ENCODE assay signal across 2 cellular contexts in genomic region chr20:31920275-31920855, GRCh38.
TF ChIP-seq lines count a peak whose summit lies in the region.

No MANE protein-coding gene starts in this region.

TF ChIP-seq in HepG2, 621 proteins besides CTCF, POLR2A, EP300 and RAD21 (continues in another document):
- TF ChIP-seq CBX5 (CRISPR knock-in tag; IDR thresholded peaks at IDR 0.05; ENCODE audit: borderline replicate concordance) (no peak), ZNF747 (CRISPR knock-in tag; IDR thresholded peaks at IDR 0.05; ENCODE audit: borderline replicate concordance) (no peak), ZNF879 (CRISPR knock-in tag; IDR thresholded peaks at IDR 0.05) (no peak), ASH2L (IDR thresholded peaks at IDR 0.05; ENCODE audit: insufficient read length, low read depth, low read length) (no peak), SP2 (CRISPR knock-in tag; IDR thresholded peaks at IDR 0.05) (0 out of 2 replicates have a peak, but pooled peaks have one; percentile 7), AFF4 (CRISPR knock-in tag; IDR thresholded peaks at IDR 0.05) (no peak), NFIB (CRISPR knock-in tag; IDR thresholded peaks at IDR 0.05; ENCODE audit: borderline replicate concordance) (no peak), SALL1 (CRISPR knock-in tag; IDR thresholded peaks at IDR 0.05) (peak; percentile 14; the same call in 1 of the 2 replicates), ZNF792 (CRISPR knock-in tag; IDR thresholded peaks at IDR 0.05) (no peak), IRX3 (CRISPR knock-in tag; IDR thresholded peaks at IDR 0.05; ENCODE audit: borderline replicate concordance, low read depth) (no peak), NR2F2 (IDR thresholded peaks at IDR 0.05; ENCODE audit: borderline replicate concordance, low read depth) (no peak), FOXC1 (CRISPR knock-in tag; IDR thresholded peaks at IDR 0.05; ENCODE audit: borderline replicate concordance) (no peak), ZBTB10 (CRISPR knock-in tag; IDR thresholded peaks at IDR 0.05; ENCODE audit: borderline replicate concordance) (no peak), ZNF292 (CRISPR knock-in tag; IDR thresholded peaks at IDR 0.05; ENCODE audit: borderline replicate concordance, low read depth) (no peak), TAF15 (IDR thresholded peaks at IDR 0.05; ENCODE audit: low read depth, low read length, poor library complexity, severe bottlenecking) (no peak)

TF ChIP-seq in H1, 55 proteins besides CTCF, POLR2A, EP300 and RAD21:
- TF ChIP-seq MAX (IDR thresholded peaks at IDR 0.05) (peak; percentile 32; the same call in 1 of the 2 replicates), KDM5A (IDR thresholded peaks at IDR 0.05; ENCODE audit: low read length) (no peak), KDM1A (IDR thresholded peaks at IDR 0.05; ENCODE audit: borderline replicate concordance, low read length) (peak; percentile 57; the same call in 1 of the 2 replicates), KDM4A (IDR thresholded peaks at IDR 0.05; ENCODE audit: low read depth, low read length, severe bottlenecking) (no peak)
